ENCODE assay signal across 11 cellular contexts in genomic region chr7:17546206-17546998, GRCh38.
DNase-seq lines count a peak whose midpoint lies in the region; ATAC-seq and TF ChIP-seq lines count a peak whose summit lies in the region.
"Had no signal": no experiment of that assay in that cellular context is flagged by ENCODE, and none has a peak within 500 bp of the region (broad histone marks: within the 10 kb centered on the region; RNA-seq: fewer than 3 reads in every experiment).

No MANE protein-coding gene starts in this region.

- ATAC-seq in HG03520 (IDR thresholded peaks at IDR 0.05; ENCODE audit: unreplicated experiment), result no peak
- ATAC-seq in GM21367 (IDR thresholded peaks at IDR 0.05; ENCODE audit: unreplicated experiment), result no peak

- H3K4me3 ChIP-seq in fibroblast of pulmonary artery (replicated peaks; ENCODE audit: low read depth, low read length), result peak overlapping the region; percentile 10

- peak; percentile 47 for DNase-seq in GM03348 (ENCODE audit: low spot score)
- DNase-seq in SIG-M5 (lab: John Stamatoyannopoulos, UW), result peak; percentile 47
- peak; percentile 98 for DNase-seq in fibroblast of pulmonary artery (ENCODE audit: low read depth)
- peak; percentile 95 for DNase-seq in renal cortical epithelial cell (ENCODE audit: low read depth)
- DNase-seq in activated effector memory CD4-positive, alpha-beta T cell treated with anti-CD3 and anti-CD28 coated beads, Interleukin-2, amount 50 U/mL, for 16 hours, result no peak
- no peak for DNase-seq in LoVo (ENCODE audit: low spot score)
- DNase-seq: activated T-cell treated with anti-CD3 and anti-CD28 coated beads, Interleukin-2, amount 50 U/mL, for 72 hours; Kasumi-1; NCI-H82 had no signal

- no peak for TF ChIP-seq CTCF in fibroblast of pulmonary artery (IDR thresholded peaks at IDR 0.05; ENCODE audit: low read length, missing control alignments)

Comparison
In these comparisons a context has a peak if more than half of its experiments do, and no peak if none do; other contexts are left out.
1. DNase-seq: peak in GM03348 (single experiment), SIG-M5 (single experiment), fibroblast of pulmonary artery (single experiment) and renal cortical epithelial cell (single experiment); none in activated effector memory CD4-positive, alpha-beta T cell treated with anti-CD3 and anti-CD28 coated beads, Interleukin-2, amount 50 U/mL, for 16 hours (single experiment) and LoVo (single experiment).